Comparison of ENCODE assay signal across 9 cellular contexts in genomic region chrX:103460001-103460755, GRCh38. TPM values are rescaled to one million over a fixed set of nuclear protein-coding genes. Genes with fewer than 3 reads are reported as not detected.
DNase-seq lines count a peak whose midpoint lies in the region; ATAC-seq and TF ChIP-seq lines count a peak whose summit lies in the region.
"Not testable (repeated sequence)": the region's sequence is repeated elsewhere in the genome, so short reads cannot be mapped to it uniquely, and the experiment has no call there.
"Had no signal": no experiment of that assay in that cellular context is flagged by ENCODE, and none has a peak within 500 bp of the region (broad histone marks: within the 10 kb centered on the region; RNA-seq: fewer than 3 reads in every experiment).

No MANE protein-coding gene starts in this region.

- intact Hi-C loops in CD4-positive, alpha-beta T cell (cut with DNase I, micrococcal nuclease) = not testable (repeated sequence)
- intact Hi-C loops in activated T-helper 1 cell treated with anti-CD3 and anti-CD28 coated beads, Interleukin-12 subunit alpha, Interleukin-12 subunit beta, Interleukin-2, Interleukin-4 antibody, amounts not matched to agents 30 ng/mL and 10 ng/mL and 1 ng/mL, durations not matched to agents 14 hours and 24 hours and 36 hours (cut with micrococcal nuclease) = loop anchor here (5.0 kb wide), 1 partner anchor 508 kb away; no protein-coding TSS in a partner anchor
- intact Hi-C loops in naive thymus-derived CD4-positive, alpha-beta T cell (cut with micrococcal nuclease) = loop anchor here in 1 of 2 donors (2.0 to 5.0 kb wide), 2 partner anchors 53 to 227 kb away; partner anchors contain the start of gene MORF4L2
- intact Hi-C loops in transverse colon (cut with DNase I; ENCODE audit: low total_unique reads) = loop anchor here (10.0 kb wide), 1 partner anchor 115 kb away; no protein-coding TSS in a partner anchor

- H3K4me3 ChIP-seq in naive thymus-derived CD4-positive, alpha-beta T cell (ENCODE audit: low read length); transverse colon: not testable (repeated sequence)

- H3K27ac Mint-ChIP-seq in CD4-positive, alpha-beta T cell = peak overlapping the region; percentile 82
- H3K27ac Mint-ChIP-seq in activated CD4-positive, alpha-beta memory T cell treated with anti-CD3 and anti-CD28 coated beads, Interleukin-2, amount 10 ng/mL, durations not matched to agents 7 days and 5 days = peak overlapping the region; percentile 68
- not testable (repeated sequence) for H3K27ac Mint-ChIP-seq in activated T-helper 1 cell treated with anti-CD3 and anti-CD28 coated beads, Interleukin-12 subunit alpha, Interleukin-12 subunit beta, Interleukin-2, Interleukin-4 antibody, amounts not matched to agents 30 ng/mL and 10 ng/mL and 1 ng/mL, durations not matched to agents 14 hours and 24 hours and 36 hours
- peak overlapping the region; percentile 79 to 98 (median 93) for H3K27ac Mint-ChIP-seq in naive thymus-derived CD4-positive, alpha-beta T cell

- in situ Hi-C loops in transverse colon (cut with MboI; ENCODE audit: low pct_ligation_motif_present in 1 of 4, low pct_unique_long_range_greater_than_20kb in 1 of 4, low sequenced_read_pairs in 3 of 4) = loop anchor here in 3 of 4 donors (10.0 to 25.0 kb wide), 4 partner anchors 115 to 248 kb away; partner anchors contain the start of genes BEX4 (in 3 of the 3) and TCEAL7 (in 1 of the 3)

- peaks cover 18% of the 10 kb centered on the region for H3K4me1 Mint-ChIP-seq in CD4-positive, alpha-beta T cell (ENCODE audit: low read depth)
- peaks cover 32% of the 10 kb centered on the region for H3K4me1 Mint-ChIP-seq in activated CD4-positive, alpha-beta memory T cell treated with anti-CD3 and anti-CD28 coated beads, Interleukin-2, amount 10 ng/mL, durations not matched to agents 7 days and 5 days
- peaks cover 22% of the 10 kb centered on the region for H3K4me1 Mint-ChIP-seq in activated T-helper 1 cell treated with anti-CD3 and anti-CD28 coated beads, Interleukin-12 subunit alpha, Interleukin-12 subunit beta, Interleukin-2, Interleukin-4 antibody, amounts not matched to agents 30 ng/mL and 10 ng/mL and 1 ng/mL, durations not matched to agents 14 hours and 24 hours and 36 hours (ENCODE audit: low read depth)
- H3K4me1 Mint-ChIP-seq in naive thymus-derived CD4-positive, alpha-beta T cell = peaks cover 7 to 55% (median 34%) of the 10 kb centered on the region in 7 donors

- not testable (repeated sequence) for H3K4me1 ChIP-seq in naive thymus-derived CD4-positive, alpha-beta T cell (ENCODE audit: control insufficient read depth in 2 of 2, insufficient read depth in 2 of 2, low read length in 2 of 2); transverse colon

- H3K9me3 ChIP-seq in CD4-positive, alpha-beta T cell (ENCODE audit: control insufficient read depth, low read length); naive thymus-derived CD4-positive, alpha-beta T cell (ENCODE audit: control insufficient read depth in 2 of 3, low read length in 3 of 3); transverse colon: not testable (repeated sequence)

- H3K36me3 ChIP-seq in naive thymus-derived CD4-positive, alpha-beta T cell (ENCODE audit: control insufficient read depth in 2 of 3, insufficient read depth in 3 of 3, low read length in 3 of 3); transverse colon: not testable (repeated sequence)

- H3K27me3 ChIP-seq in CD4-positive, alpha-beta T cell (ENCODE audit: control insufficient read depth, insufficient read depth, low read length); naive thymus-derived CD4-positive, alpha-beta T cell (ENCODE audit: control insufficient read depth in 2 of 2, insufficient read depth in 2 of 2, low read length in 2 of 2); transverse colon: not testable (repeated sequence)

- not testable (repeated sequence) for H3K36me3 Mint-ChIP-seq in CD4-positive, alpha-beta T cell (ENCODE audit: low read depth); activated CD4-positive, alpha-beta memory T cell treated with anti-CD3 and anti-CD28 coated beads, Interleukin-2, amount 10 ng/mL, durations not matched to agents 7 days and 5 days (ENCODE audit: low read depth); activated T-helper 1 cell treated with anti-CD3 and anti-CD28 coated beads, Interleukin-12 subunit alpha, Interleukin-12 subunit beta, Interleukin-2, Interleukin-4 antibody, amounts not matched to agents 30 ng/mL and 10 ng/mL and 1 ng/mL, durations not matched to agents 14 hours and 24 hours and 36 hours (ENCODE audit: low read depth); naive thymus-derived CD4-positive, alpha-beta T cell

- TF ChIP-seq POLR2A in transverse colon (IDR thresholded peaks at IDR 0.05) = not testable (repeated sequence)

- WGBS in transverse colon (ENCODE audit: low coverage in 1 of 2), 2 donors = 80 to 87% methylated on average over 1 to 15 of the region's 15 CpGs

- H3K27ac ChIP-seq in CD4-positive, alpha-beta T cell (ENCODE audit: low read depth, low read length); naive thymus-derived CD4-positive, alpha-beta T cell (ENCODE audit: low read depth, low read length); transverse colon: not testable (repeated sequence)

- not testable (repeated sequence) for H3K27me3 Mint-ChIP-seq in CD4-positive, alpha-beta T cell; activated CD4-positive, alpha-beta memory T cell treated with anti-CD3 and anti-CD28 coated beads, Interleukin-2, amount 10 ng/mL, durations not matched to agents 7 days and 5 days; activated T-helper 1 cell treated with anti-CD3 and anti-CD28 coated beads, Interleukin-12 subunit alpha, Interleukin-12 subunit beta, Interleukin-2, Interleukin-4 antibody, amounts not matched to agents 30 ng/mL and 10 ng/mL and 1 ng/mL, durations not matched to agents 14 hours and 24 hours and 36 hours (ENCODE audit: insufficient read depth); naive thymus-derived CD4-positive, alpha-beta T cell

- not testable (repeated sequence) for TF ChIP-seq EP300 in transverse colon (IDR thresholded peaks at IDR 0.05; ENCODE audit: low read depth)

- POLR2A ChIA-PET in CD4-positive, alpha-beta T cell (lab: Charles Lee) = not testable (repeated sequence)
- POLR2A ChIA-PET in activated CD4-positive, alpha-beta memory T cell treated with anti-CD3 and anti-CD28 coated beads, Interleukin-2, amount 10 ng/mL, durations not matched to agents 7 days and 5 days (lab: Charles Lee) = interaction anchor here (0.7 kb wide), 1 partner anchor 205 kb away, joined by 3 read pairs; the partner anchor contains the start of gene TCEAL8
- POLR2A ChIA-PET in naive thymus-derived CD4-positive, alpha-beta T cell (lab: Charles Lee) = interaction anchor here (0.8 to 2.1 kb wide), 10 partner anchors 56 to 249 kb away, joined by 3 to 24 read pairs (median 4); partner anchors contain the start of genes BEX3 and TCEAL8

- ATAC-seq in CD4-positive, alpha-beta T cell (ENCODE audit: poor library complexity); naive thymus-derived CD4-positive, alpha-beta T cell: not testable (repeated sequence)

- peak; percentile 20 to 63 (median 51) for DNase-seq in CD4-positive, alpha-beta T cell
- DNase-seq in T follicular helper cell (ENCODE audit: low read depth) (peak; percentile 57), transverse colon (peak; percentile 8)
- DNase-seq in activated CD4-positive, CD25-positive, alpha-beta regulatory T cell treated with anti-CD3 and anti-CD28 coated beads, Interleukin-2, amount 50 U/mL, for 16 hours (ENCODE audit: low read depth, low spot score) = peak; percentile 6
- peak; percentile 65 for DNase-seq in activated CD4-positive, alpha-beta memory T cell treated with anti-CD3 and anti-CD28 coated beads, Interleukin-2, amount 10 ng/mL, durations not matched to agents 7 days and 5 days
- peak; percentile 36 for DNase-seq in activated T-helper 1 cell treated with anti-CD3 and anti-CD28 coated beads, Interleukin-12 subunit alpha, Interleukin-12 subunit beta, Interleukin-2, Interleukin-4 antibody, amounts not matched to agents 30 ng/mL and 10 ng/mL and 1 ng/mL, durations not matched to agents 14 hours and 24 hours and 36 hours (ENCODE audit: low spot score)
- peak; percentile 44 for DNase-seq in activated naive CD4-positive, alpha-beta T cell treated with anti-CD3 and anti-CD28 coated beads, Interleukin-2, amount 50 U/mL, for 16 hours
- peak in 8 of 9 donors; percentile 19 to 83 (median 74) for DNase-seq in naive thymus-derived CD4-positive, alpha-beta T cell

- CTCF ChIA-PET in CD4-positive, alpha-beta T cell (lab: Charles Lee) = interaction anchor here (0.7 kb wide), 1 partner anchor 272 kb away, joined by 3 read pairs; no protein-coding TSS in a partner anchor
- CTCF ChIA-PET in activated CD4-positive, alpha-beta memory T cell treated with anti-CD3 and anti-CD28 coated beads, Interleukin-2, amount 10 ng/mL, durations not matched to agents 7 days and 5 days (lab: Charles Lee) = interaction anchor here (0.6 kb wide), 1 partner anchor 227 kb away, joined by 4 read pairs; no protein-coding TSS in a partner anchor
- CTCF ChIA-PET in naive thymus-derived CD4-positive, alpha-beta T cell (lab: Charles Lee) = interaction anchor here (0.9 to 1.6 kb wide), 7 partner anchors 84 to 249 kb away, joined by 3 to 6 read pairs (median 3); partner anchors contain the start of gene BEX3

- H3K9me3 Mint-ChIP-seq in CD4-positive, alpha-beta T cell; activated CD4-positive, alpha-beta memory T cell treated with anti-CD3 and anti-CD28 coated beads, Interleukin-2, amount 10 ng/mL, durations not matched to agents 7 days and 5 days; activated T-helper 1 cell treated with anti-CD3 and anti-CD28 coated beads, Interleukin-12 subunit alpha, Interleukin-12 subunit beta, Interleukin-2, Interleukin-4 antibody, amounts not matched to agents 30 ng/mL and 10 ng/mL and 1 ng/mL, durations not matched to agents 14 hours and 24 hours and 36 hours: not testable (repeated sequence)
- peaks cover 0 to 16% (median 4%) of the 10 kb centered on the region in 11 donors for H3K9me3 Mint-ChIP-seq in naive thymus-derived CD4-positive, alpha-beta T cell

- not testable (repeated sequence) for TF ChIP-seq CTCF in CD4-positive, alpha-beta T cell (IDR thresholded peaks at IDR 0.05); transverse colon (IDR thresholded peaks at IDR 0.05)

- H3K4me3 Mint-ChIP-seq in CD4-positive, alpha-beta T cell = peak overlapping the region; percentile 48
- peak overlapping the region; percentile 32 for H3K4me3 Mint-ChIP-seq in activated CD4-positive, alpha-beta memory T cell treated with anti-CD3 and anti-CD28 coated beads, Interleukin-2, amount 10 ng/mL, durations not matched to agents 7 days and 5 days
- H3K4me3 Mint-ChIP-seq in activated T-helper 1 cell treated with anti-CD3 and anti-CD28 coated beads, Interleukin-12 subunit alpha, Interleukin-12 subunit beta, Interleukin-2, Interleukin-4 antibody, amounts not matched to agents 30 ng/mL and 10 ng/mL and 1 ng/mL, durations not matched to agents 14 hours and 24 hours and 36 hours = not testable (repeated sequence)
- peak overlapping the region; percentile 52 to 85 (median 78) for H3K4me3 Mint-ChIP-seq in naive thymus-derived CD4-positive, alpha-beta T cell

RNA-seq across cellular contexts. Expression of gene RAB40A, which starts 59.1 kb away (rescaled TPM):
- under 1 TPM in 1 of 2 experiments, not detected in 1; 0.16 TPM for total RNA-seq in CD4-positive, alpha-beta T cell
- total RNA-seq in activated CD4-positive, alpha-beta memory T cell treated with anti-CD3 and anti-CD28 coated beads, Interleukin-2, amount 10 ng/mL, durations not matched to agents 7 days and 5 days = under 1 TPM in 1 of 2 experiments, not detected in 1; 0.10 TPM
- 0.08 and 0.15 TPM in 2 replicates for total RNA-seq in activated T-helper 1 cell treated with anti-CD3 and anti-CD28 coated beads, Interleukin-12 subunit alpha, Interleukin-12 subunit beta, Interleukin-2, Interleukin-4 antibody, amounts not matched to agents 30 ng/mL and 10 ng/mL and 1 ng/mL, durations not matched to agents 14 hours and 24 hours and 36 hours
- total RNA-seq in naive thymus-derived CD4-positive, alpha-beta T cell = under 1 TPM in 3 of 5 experiments, not detected in 2; 0.17 to 0.27 (median 0.19) TPM
- under 1 TPM in 1 of 2 donors, not detected in 1; 0.09 TPM for polyA plus RNA-seq in naive thymus-derived CD4-positive, alpha-beta T cell
- 1 to 10 TPM in 1 of 4 donors, under 1 TPM in 1, not detected in 2; 0.55 to 1.4 TPM for total RNA-seq in transverse colon
- total RNA-seq: RPMI7951 had no signal

Comparison
In these comparisons a context has a peak if more than half of its experiments do, and no peak if none do; other contexts are left out.
1. DNase-seq: peak in every context shown above with its lines; median percentile 74 in naive thymus-derived CD4-positive, alpha-beta T cell; 65 in activated CD4-positive, alpha-beta memory T cell treated with anti-CD3 and anti-CD28 coated beads, Interleukin-2, amount 10 ng/mL, durations not matched to agents 7 days and 5 days; 57 in T follicular helper cell; 51 in CD4-positive, alpha-beta T cell; 44 in activated naive CD4-positive, alpha-beta T cell treated with anti-CD3 and anti-CD28 coated beads, Interleukin-2, amount 50 U/mL, for 16 hours; 36 in activated T-helper 1 cell treated with anti-CD3 and anti-CD28 coated beads, Interleukin-12 subunit alpha, Interleukin-12 subunit beta, Interleukin-2, Interleukin-4 antibody, amounts not matched to agents 30 ng/mL and 10 ng/mL and 1 ng/mL, durations not matched to agents 14 hours and 24 hours and 36 hours; 8 in transverse colon; 6 in activated CD4-positive, CD25-positive, alpha-beta regulatory T cell treated with anti-CD3 and anti-CD28 coated beads, Interleukin-2, amount 50 U/mL, for 16 hours.